ENCODE assay signal across 26 cellular contexts in genomic region chr6:65852369-65852852, GRCh38.
"Had no signal": no experiment of that assay in that cellular context is flagged by ENCODE, and none has a peak within 500 bp of the region (broad histone marks: within the 10 kb centered on the region; RNA-seq: fewer than 3 reads in every experiment).

No MANE protein-coding gene starts in this region.

- H3K27me3 ChIP-seq: stomach, suprapubic skin, testis, thyroid gland, tibial artery, tibial nerve, transverse colon, upper lobe of left lung, upper lobe of right lung, uterus, vagina had no signal

- FAIRE-seq: urothelium cell line had no signal

- ATAC-seq: stimulated activated effector memory CD8-positive, alpha-beta T cell treated with anti-CD3 and anti-CD28 coated beads, Interleukin-12 subunit alpha, Interleukin-12 subunit beta, amount 100 ng/mL, for 72 hours; stimulated activated memory B cell treated with anti-CD40 and anti-IgM and Interleukin-4, amounts not matched to agents 10 μg/mL and 1 μg/mL and 100 μg/mL, for 72 hours; stimulated activated naive B cell treated with anti-CD40 and anti-IgM and Interleukin-4, amounts not matched to agents 10 μg/mL and 1 μg/mL and 100 μg/mL, for 72 hours; stimulated activated naive CD8-positive, alpha-beta T cell treated with anti-CD3 and anti-CD28 coated beads, Interleukin-15, amount 100 ng/mL, for 72 hours; upper lobe of right lung had no signal

- DNase-seq: stimulated activated CD4-positive, alpha-beta T cell treated with anti-CD3 and anti-CD28 coated beads, Interleukin-2, amount 100 ng/mL, for 48 hours; stimulated activated CD4-positive, alpha-beta T cell treated with anti-CD3 and anti-CD28 coated beads, Interleukin-4, amount 100 ng/mL, for 1 hour; stimulated activated CD4-positive, alpha-beta T cell treated with anti-CD3 and anti-CD28 coated beads, Interleukin-4, amount 100 ng/mL, for 24 hours; stimulated activated CD4-positive, alpha-beta T cell treated with anti-CD3 and anti-CD28 coated beads, Interleukin-4, amount 100 ng/mL, for 4 hours; stimulated activated CD8-positive, alpha-beta memory T cell treated with anti-CD3 and anti-CD28 coated beads, Interleukin-4, amount 100 ng/mL, for 48 hours; stimulated activated naive B cell treated with anti-CD40 and anti-IgM and Interleukin-4, amounts not matched to agents 10 μg/mL and 1 μg/mL and 100 μg/mL, for 72 hours; stimulated activated naive CD4-positive, alpha-beta T cell; stimulated activated naive CD4-positive, alpha-beta T cell treated with Interleukin-2 at 50 U/mL for 16 hours; stimulated activated naive CD8-positive, alpha-beta T cell treated with anti-CD3 and anti-CD28 coated beads, Interleukin-15, amount 100 ng/mL, for 72 hours; stomach; substantia nigra; testis; thyroid gland; tibial artery; transverse colon; trophoblast cell; upper lobe of left lung; upper lobe of right lung; uterus had no signal

- H3K36me3 ChIP-seq: stomach, suprapubic skin, thoracic aorta, thyroid gland, tibial artery, tibial nerve, transverse colon, upper lobe of left lung, upper lobe of right lung, uterus, vagina had no signal

- H3K27ac ChIP-seq: stomach, suprapubic skin, testis, thoracic aorta, thyroid gland, tibial artery, tibial nerve, transverse colon, upper lobe of left lung, upper lobe of right lung, uterus, vagina had no signal

- H3K9me3 ChIP-seq: suprapubic skin, testis, thoracic aorta, thyroid gland, tibial artery, tibial nerve, transverse colon, upper lobe of right lung, uterus, vagina had no signal

- H3K4me1 ChIP-seq: stomach, suprapubic skin, testis, thyroid gland, tibial artery, tibial nerve, transverse colon, upper lobe of left lung, upper lobe of right lung, uterus, vagina had no signal

- H3K4me3 ChIP-seq: stomach, suprapubic skin, testis, thoracic aorta, thyroid gland, tibial artery, tibial nerve, transverse colon, upper lobe of left lung, upper lobe of right lung, uterus, vagina had no signal
